9 cellular contexts compared by ENCODE assay signal in genomic region chr11:62374801-62375200, GRCh38. TPM values are rescaled to one million over a fixed set of nuclear protein-coding genes. Genes with fewer than 3 reads are reported as not detected.
"Had no signal": no experiment of that assay in that cellular context is flagged by ENCODE, and none has a peak within 500 bp of the region (broad histone marks: within the 10 kb centered on the region; RNA-seq: fewer than 3 reads in every experiment).

No MANE protein-coding gene starts in this region.

- H3K9me3 Mint-ChIP-seq: HFFc6, IgD-negative memory B cell had no signal

- H3K4me3 Mint-ChIP-seq: HFFc6 had no signal

- H3K36me3 Mint-ChIP-seq: IgD-negative memory B cell had no signal

- ATAC-seq: HCT116, HepG2 had no signal

- DNase-seq: GM23248, GOT3, H7, HFFc6 had no signal

- H3K27ac Mint-ChIP-seq: HFFc6, IgD-negative memory B cell had no signal

RNA-seq across cellular contexts. Expression of gene SCGB1A1, which starts 44.0 kb away (rescaled TPM):
- total RNA-seq: GM23248, H4, H7, HepG2, HFFc6, HT1080 had no signal
